1 cellular context compared by ENCODE assay signal in genomic region chr3:192514754-192515660, GRCh38.
TF ChIP-seq lines count a peak whose summit lies in the region.

No MANE protein-coding gene starts in this region.

TF ChIP-seq in HepG2, 621 proteins besides CTCF, POLR2A, EP300 and RAD21 (continued from another document):
- no peak for TF ChIP-seq FOXP4 (CRISPR knock-in tag; IDR thresholded peaks at IDR 0.05)
TF ChIP-seq in HepG2: peak in this region for 0.
